Comparison of ENCODE assay signal across 10 cellular contexts in genomic region chr6:14671261-14671681, GRCh38.
DNase-seq lines count a peak whose midpoint lies in the region; ATAC-seq and TF ChIP-seq lines count a peak whose summit lies in the region.
"Had no signal": no experiment of that assay in that cellular context is flagged by ENCODE, and none has a peak within 500 bp of the region (broad histone marks: within the 10 kb centered on the region; RNA-seq: fewer than 3 reads in every experiment).

No MANE protein-coding gene starts in this region.

- H3K4me1 Mint-ChIP-seq in glutamatergic neuron (ENCODE audit: low read depth, unreplicated experiment): peaks cover 9% of the 10 kb centered on the region

- H3K36me3 Mint-ChIP-seq in activated naive CD4-positive, alpha-beta T cell treated with anti-CD3 and anti-CD28 coated beads, Interleukin-2, amount 50 U/mL, for 72 hours: no peaks in the 10 kb centered on the region
- no peaks in the 10 kb centered on the region for H3K36me3 Mint-ChIP-seq in glutamatergic neuron (ENCODE audit: unreplicated experiment)
- H3K36me3 Mint-ChIP-seq: T-cell had no signal

- no peak for ATAC-seq in activated naive CD4-positive, alpha-beta T cell treated with anti-CD3 and anti-CD28 coated beads, Interleukin-2, amount 50 U/mL, for 72 hours
- no peak for ATAC-seq in HG03139 (IDR thresholded peaks at IDR 0.05; ENCODE audit: unreplicated experiment)
- ATAC-seq: T-cell had no signal

- no peak for TF ChIP-seq CTCF in glutamatergic neuron (IDR thresholded peaks at IDR 0.05; ENCODE audit: partially characterized antibody, unreplicated experiment)

- peaks cover 0 to 16% of the 10 kb centered on the region in 2 donors for H3K9me3 Mint-ChIP-seq in activated naive CD4-positive, alpha-beta T cell treated with anti-CD3 and anti-CD28 coated beads, Interleukin-2, amount 50 U/mL, for 72 hours
- peaks cover 3% of the 10 kb centered on the region for H3K9me3 Mint-ChIP-seq in glutamatergic neuron (ENCODE audit: unreplicated experiment)
- H3K9me3 Mint-ChIP-seq: T-cell had no signal

- DNase-seq in GM03348 (ENCODE audit: low spot score) (peak; percentile 37), NCI-H69 (lab: John Stamatoyannopoulos, UW) (peak; percentile 49), fibroblast of peridontal ligament (ENCODE audit: extremely low read depth) (peak; percentile 81), renal cortical epithelial cell (ENCODE audit: low read depth) (peak; percentile 78), glutamatergic neuron (no peak)
- DNase-seq in activated naive CD4-positive, alpha-beta T cell treated with anti-CD3 and anti-CD28 coated beads, Interleukin-2, amount 50 U/mL, for 72 hours (ENCODE audit: low spot score in 2 of 2): no peak
- DNase-seq: hippocampal formation, NCI-H510A, T-cell had no signal

- H3K4me3 Mint-ChIP-seq in glutamatergic neuron (ENCODE audit: unreplicated experiment): no peak overlapping the region
- H3K4me3 Mint-ChIP-seq: T-cell had no signal

- H3K27ac Mint-ChIP-seq in activated naive CD4-positive, alpha-beta T cell treated with anti-CD3 and anti-CD28 coated beads, Interleukin-2, amount 50 U/mL, for 72 hours: no peak overlapping the region
- no peak overlapping the region for H3K27ac Mint-ChIP-seq in glutamatergic neuron (ENCODE audit: unreplicated experiment)
- H3K27ac Mint-ChIP-seq: T-cell had no signal

- H3K27me3 Mint-ChIP-seq in glutamatergic neuron (ENCODE audit: unreplicated experiment): peaks cover 4% of the 10 kb centered on the region
- H3K27me3 Mint-ChIP-seq: T-cell had no signal

Comparison
In these comparisons a context has a peak if more than half of its experiments do, and no peak if none do; other contexts are left out.
1. DNase-seq: peak in GM03348 (single experiment), NCI-H69 (single experiment), fibroblast of peridontal ligament (single experiment) and renal cortical epithelial cell (single experiment); none in activated naive CD4-positive, alpha-beta T cell treated with anti-CD3 and anti-CD28 coated beads, Interleukin-2, amount 50 U/mL, for 72 hours (0 of 2) and glutamatergic neuron (single experiment).